1 cellular context compared by ENCODE assay signal in genomic region chr4:78205601-78206000, GRCh38.
TF ChIP-seq lines count a peak whose summit lies in the region.

No MANE protein-coding gene starts in this region.

TF ChIP-seq in GM23338, 12 proteins besides CTCF, POLR2A, EP300 and RAD21 (continued from another document):
- no peak for TF ChIP-seq EZH2 (IDR thresholded peaks at IDR 0.05; ENCODE audit: low read depth, unreplicated experiment)
- TF ChIP-seq CREB1 (CRISPR knock-in tag; IDR thresholded peaks at IDR 0.05; ENCODE audit: low read depth), result no peak
- TF ChIP-seq ZNF331 (CRISPR knock-in tag; IDR thresholded peaks at IDR 0.05; ENCODE audit: low read depth), result no peak
- TF ChIP-seq ZNF462 (CRISPR knock-in tag; IDR thresholded peaks at IDR 0.05), result no peak
- no peak for TF ChIP-seq STAT1 (IDR thresholded peaks at IDR 0.05; ENCODE audit: unreplicated experiment)
- TF ChIP-seq NANOG (IDR thresholded peaks at IDR 0.05; ENCODE audit: borderline replicate concordance), result no peak
- TF ChIP-seq POLR2AphosphoS5 (IDR thresholded peaks at IDR 0.05; ENCODE audit: low read depth), result no peak
